In the genomic region with DNA sequence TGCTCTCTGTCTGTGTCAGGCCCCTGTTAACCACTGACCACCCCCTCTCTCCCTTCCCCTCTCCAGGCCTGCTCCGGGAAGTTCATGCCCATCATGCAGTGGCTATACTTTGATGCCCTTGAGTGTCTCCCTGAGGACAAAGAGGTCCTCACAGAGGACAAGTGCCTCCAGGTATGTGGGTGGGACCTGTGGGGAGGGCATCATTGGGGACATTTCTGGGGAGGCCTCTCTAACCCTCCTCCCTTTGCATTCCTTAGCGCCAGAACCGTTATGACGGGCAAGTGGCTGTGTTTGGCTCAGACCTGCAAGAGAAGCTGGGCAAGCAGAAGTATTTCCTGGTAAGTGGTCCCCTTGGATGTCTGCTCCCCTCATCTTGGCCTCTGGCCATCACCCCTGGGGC, we compare ENCODE assay signal across 26 cellular contexts.
"Had no signal": no experiment of that assay in that cellular context is flagged by ENCODE, and none has a peak within 500 bp of the region (broad histone marks: within the 10 kb centered on the region; RNA-seq: fewer than 3 reads in every experiment).

No MANE protein-coding gene starts in this region.

- H3K27ac ChIP-seq: colonic mucosa, epithelial cell of prostate, heart left ventricle, hepatocyte, prostate gland, right atrium auricular region, skin epidermis, suprapubic skin had no signal

- H2AFZ ChIP-seq: hepatocyte had no signal

- ATAC-seq: esophagus mucosa; gastroesophageal sphincter; heart left ventricle; left lobe of liver; naive thymus-derived CD8-positive, alpha-beta T cell; stimulated activated naive CD8-positive, alpha-beta T cell treated with anti-CD3 and anti-CD28 coated beads, Interleukin-15, amount 100 ng/mL, for 72 hours had no signal

- H3K27me3 ChIP-seq: colonic mucosa, gastroesophageal sphincter, heart left ventricle, hepatocyte, right atrium auricular region, suprapubic skin had no signal

- H3K4me3 ChIP-seq: colonic mucosa, gastroesophageal sphincter, heart left ventricle, hepatocyte, prostate gland, right atrium auricular region, skin epidermis, suprapubic skin had no signal

- H3K4me2 ChIP-seq: hepatocyte had no signal

- H3K4me1 ChIP-seq: colonic mucosa, prostate gland had no signal

- DNase-seq: colonic mucosa; effector CD8-positive, alpha-beta T cell; endodermal cell; foreskin fibroblast; mammary epithelial cell; mesendoderm; midbrain; naive thymus-derived CD8-positive, alpha-beta T cell; nephron progenitor cell; nucleus accumbens; stimulated activated CD4-positive, alpha-beta T cell treated with anti-CD3 and anti-CD28 coated beads, Interleukin-15, amount 100 ng/mL, for 24 hours; stimulated activated CD4-positive, alpha-beta T cell treated with anti-CD3 and anti-CD28 coated beads, Interleukin-2, amount 100 ng/mL, for 48 hours; stimulated activated CD8-positive, alpha-beta memory T cell treated with anti-CD3 and anti-CD28 coated beads, Interleukin-4, amount 100 ng/mL, for 48 hours; stimulated activated naive CD4-positive, alpha-beta T cell; stimulated activated naive CD8-positive, alpha-beta T cell treated with anti-CD3 and anti-CD28 coated beads, Interleukin-15, amount 100 ng/mL, for 72 hours; trophoblast cell had no signal

- H3K9me3 ChIP-seq: colonic mucosa, gastroesophageal sphincter, heart left ventricle, prostate gland, right atrium auricular region, suprapubic skin had no signal
